In genomic region chr22:45531441-45531840, GRCh38 we compare ENCODE assay signal across 23 cellular contexts. TPM values are rescaled to one million over a fixed set of nuclear protein-coding genes. Genes with fewer than 3 reads are reported as not detected.
A peak's percentile ranks its signal among the peaks of the same experiment; 100 is the strongest.
DNase-seq lines count a peak whose midpoint lies in the region; ATAC-seq and TF ChIP-seq lines count a peak whose summit lies in the region.
"Had no signal": no experiment of that assay in that cellular context is flagged by ENCODE, and none has a peak within 500 bp of the region (broad histone marks: within the 10 kb centered on the region; RNA-seq: fewer than 3 reads in every experiment).

No MANE protein-coding gene starts in this region.

- H3K36me3 Mint-ChIP-seq in activated CD4-positive, alpha-beta memory T cell treated with anti-CD3 and anti-CD28 coated beads for 36 hours = no peaks in the 10 kb centered on the region
- H3K36me3 Mint-ChIP-seq: CD4-positive, alpha-beta memory T cell had no signal

- 73 to 82% (median 79%) methylated on average over 5 of the region's 5 CpGs for WGBS in ovary, 3 donors

- no peak overlapping the region for H3K4me3 ChIP-seq in AG04450 (ENCODE audit: low read depth, low read length)
- no peak overlapping the region for H3K4me3 ChIP-seq in epithelial cell of esophagus (ENCODE audit: low read length)
- no peak overlapping the region for H3K4me3 ChIP-seq in parathyroid adenoma (ENCODE audit: low read depth, low read length)
- H3K4me3 ChIP-seq in SJCRH30 = no peak overlapping the region
- H3K4me3 ChIP-seq in ovary = no peak overlapping the region
- H3K4me3 ChIP-seq: K562, lung had no signal

- H3K4me3 Mint-ChIP-seq in activated CD4-positive, alpha-beta memory T cell treated with anti-CD3 and anti-CD28 coated beads for 36 hours = no peak overlapping the region
- H3K4me3 Mint-ChIP-seq: activated naive CD4-positive, alpha-beta T cell treated with anti-CD3 and anti-CD28 coated beads for 36 hours; CD4-positive, alpha-beta memory T cell; T-helper 1 cell treated with Interleukin-12 subunit alpha and Interleukin-12 subunit beta and Interleukin-4 antibody, amounts not matched to agents 30 μg/mL and 1 μg/mL, for 36 hours had no signal

- H3K4me1 ChIP-seq in parathyroid adenoma (peaks cover 28% of the 10 kb centered on the region), SJCRH30 (peaks cover 45% of the 10 kb centered on the region), ovary (ENCODE audit: insufficient read depth) (peaks cover 9% of the 10 kb centered on the region)

- no peak for TF ChIP-seq EP300 in ovary (IDR thresholded peaks at IDR 0.05)

- no peak for TF ChIP-seq POLR2A in ovary (IDR thresholded peaks at IDR 0.05)

- H3K36me3 ChIP-seq in parathyroid adenoma (ENCODE audit: control insufficient read depth, insufficient read depth, low read length) (no peaks in the 10 kb centered on the region), SJCRH30 (no peaks in the 10 kb centered on the region), ovary (no peaks in the 10 kb centered on the region)

- no peaks in the 10 kb centered on the region for H3K27me3 ChIP-seq in AG04450 (ENCODE audit: control insufficient read depth, insufficient read depth, low read length)
- H3K27me3 ChIP-seq in parathyroid adenoma (ENCODE audit: control insufficient read depth, insufficient read depth, low read length) = no peaks in the 10 kb centered on the region
- H3K27me3 ChIP-seq in SJCRH30 = no peaks in the 10 kb centered on the region; the same call in 1 of the 2 replicates
- no peaks in the 10 kb centered on the region for H3K27me3 ChIP-seq in ovary

- H3K4me2 ChIP-seq in parathyroid adenoma (ENCODE audit: low read length) = no peak overlapping the region

- H3K79me2 ChIP-seq in parathyroid adenoma = peaks cover 3% of the 10 kb centered on the region

- CTCF ChIA-PET in AG04450 (lab: Charles Lee) = interaction anchor here (0.8 kb wide), 1 partner anchor 19 kb away, joined by 3 read pairs; no protein-coding TSS in a partner anchor
- CTCF ChIA-PET in activated CD4-positive, alpha-beta memory T cell treated with anti-CD3 and anti-CD28 coated beads for 36 hours (lab: Charles Lee) = no interaction called here

- POLR2A ChIA-PET in AG04450 (lab: Yijun Ruan, JAX) = interaction anchor here (1.6 kb wide), 1 partner anchor 21 kb away, joined by 4 read pairs; no protein-coding TSS in a partner anchor
- POLR2A ChIA-PET in activated CD4-positive, alpha-beta memory T cell treated with anti-CD3 and anti-CD28 coated beads for 36 hours (lab: Charles Lee) = no interaction called here

- H3K27me3 Mint-ChIP-seq in activated CD4-positive, alpha-beta memory T cell treated with anti-CD3 and anti-CD28 coated beads for 36 hours = no peaks in the 10 kb centered on the region
- H3K27me3 Mint-ChIP-seq: type B pancreatic cell had no signal

- intact Hi-C loops in activated CD4-positive, alpha-beta memory T cell treated with anti-CD3 and anti-CD28 coated beads for 36 hours (cut with micrococcal nuclease) = no loop called here
- intact Hi-C loops in ovary (cut with DNase I) = no loop called here

- H3K9me3 ChIP-seq in AG04450 (ENCODE audit: control insufficient read depth, insufficient read depth, low read length) (peaks cover 6% of the 10 kb centered on the region; the same call in 1 of the 2 replicates), parathyroid adenoma (ENCODE audit: control insufficient read depth, low read length) (no peaks in the 10 kb centered on the region), SJCRH30 (replicated peaks) (no peaks in the 10 kb centered on the region), ovary (no peaks in the 10 kb centered on the region)

- DNase-seq in AG04450 (ENCODE audit: low read depth, low spot score) (no peak), M059J (ENCODE audit: low read depth) (peak; percentile 12), epithelial cell of esophagus (ENCODE audit: low read depth) (peak; percentile 45), SJCRH30 (no peak), ovary (no peak)
- DNase-seq in activated CD4-positive, alpha-beta memory T cell treated with anti-CD3 and anti-CD28 coated beads for 36 hours = no peak
- DNase-seq: activated CD4-positive, alpha-beta T cell treated with anti-CD3 and anti-CD28 coated beads, Interleukin-2, amount 50 U/mL, for 48 hours; activated naive CD4-positive, alpha-beta T cell treated with anti-CD3 and anti-CD28 coated beads for 36 hours; CD4-positive, alpha-beta memory T cell; EL; hippocampal formation; islet precursor cell; NCI-H2081; SIG-M5; stimulated activated naive CD8-positive, alpha-beta T cell treated with anti-CD3 and anti-CD28 coated beads, Interleukin-15, Interleukin-2, amounts not matched to agents 100 U/mL and 50 U/mL, for 24 hours had no signal

- no peak overlapping the region for H3K27ac Mint-ChIP-seq in activated CD4-positive, alpha-beta memory T cell treated with anti-CD3 and anti-CD28 coated beads for 36 hours
- H3K27ac Mint-ChIP-seq: activated naive CD4-positive, alpha-beta T cell treated with anti-CD3 and anti-CD28 coated beads for 36 hours; T-helper 1 cell treated with Interleukin-12 subunit alpha and Interleukin-12 subunit beta and Interleukin-4 antibody, amounts not matched to agents 30 μg/mL and 1 μg/mL, for 36 hours had no signal

- TF ChIP-seq CTCF in AG04450 (IDR thresholded peaks at IDR 0.05; ENCODE audit: low read depth, low read length) (no peak), epithelial cell of esophagus (IDR thresholded peaks at IDR 0.05; ENCODE audit: insufficient read depth, low read depth, low read length, missing control alignments) (no peak), parathyroid adenoma (IDR thresholded peaks at IDR 0.05) (no peak), ovary (IDR thresholded peaks at IDR 0.05) (no peak)

- no peaks in the 10 kb centered on the region for H3K4me1 Mint-ChIP-seq in activated CD4-positive, alpha-beta memory T cell treated with anti-CD3 and anti-CD28 coated beads for 36 hours (ENCODE audit: low read depth)
- H3K4me1 Mint-ChIP-seq: CD4-positive, alpha-beta memory T cell had no signal

- H3K27ac ChIP-seq in AG04450 (ENCODE audit: low read depth, low read length) = peak overlapping the region; percentile 21
- H3K27ac ChIP-seq in parathyroid adenoma = peak overlapping the region; percentile 63
- no peak overlapping the region for H3K27ac ChIP-seq in SJCRH30
- H3K27ac ChIP-seq in ovary = peak overlapping the region in 1 of 2 donors; percentile 19
- H3K27ac ChIP-seq: VCaP had no signal

- H2AFZ ChIP-seq in parathyroid adenoma = no peak overlapping the region

- no peak for ATAC-seq in GM21390 (IDR thresholded peaks at IDR 0.05; ENCODE audit: unreplicated experiment)
- ATAC-seq: K562; stimulated activated naive CD8-positive, alpha-beta T cell treated with anti-CD3 and anti-CD28 coated beads, Interleukin-15, Interleukin-2, amounts not matched to agents 100 U/mL and 50 U/mL, for 24 hours had no signal

- no peak overlapping the region for H3K9ac ChIP-seq in parathyroid adenoma

- H3K9me3 Mint-ChIP-seq in activated CD4-positive, alpha-beta memory T cell treated with anti-CD3 and anti-CD28 coated beads for 36 hours = no peaks in the 10 kb centered on the region
- H3K9me3 Mint-ChIP-seq: activated naive CD4-positive, alpha-beta T cell treated with anti-CD3 and anti-CD28 coated beads for 36 hours; CD4-positive, alpha-beta memory T cell; T-helper 1 cell treated with Interleukin-12 subunit alpha and Interleukin-12 subunit beta and Interleukin-4 antibody, amounts not matched to agents 30 μg/mL and 1 μg/mL, for 36 hours; type B pancreatic cell had no signal

RNA-seq across cellular contexts. Expression of gene FBLN1, which starts 28.8 kb away (rescaled TPM):
- 241 and 314 TPM in 2 replicates for polyA plus RNA-seq in AG04450 (2011; rRNA removed)
- 112 and 137 TPM in 2 replicates for polyA minus RNA-seq in AG04450 (2011; rRNA and poly(A)+ RNA removed)
- 23.9 and 34.9 TPM in 2 replicates for total RNA-seq in M059J (2014; rRNA removed; shearing (Covaris generic))
- 19.6 and 21.0 TPM in 2 replicates for total RNA-seq in SJCRH30 (2014; rRNA removed; shearing (Covaris generic))
- not detected for total RNA-seq in activated CD4-positive, alpha-beta memory T cell treated with anti-CD3 and anti-CD28 coated beads for 36 hours
- 100 to 1,000 TPM in 5 of 7 donors, 10 to 100 TPM in 2; 62.7 to 394 (median 189) TPM for total RNA-seq in ovary
- polyA plus RNA-seq in ovary = 100 to 1,000 TPM in 1 of 2 donors, 10 to 100 TPM in 1; 81.7 to 196 TPM
- total RNA-seq: activated naive CD4-positive, alpha-beta T cell treated with anti-CD3 and anti-CD28 coated beads for 36 hours; CD4-positive, alpha-beta memory T cell; OCI-LY7 had no signal
- polyA plus RNA-seq: CD4-positive, alpha-beta memory T cell; K562 had no signal

Comparison
In these comparisons a context has a peak if more than half of its experiments do, and no peak if none do; other contexts are left out.
1. DNase-seq: peak in M059J (single experiment) and epithelial cell of esophagus (single experiment); none in AG04450 (single experiment), SJCRH30 (0 of 2), activated CD4-positive, alpha-beta memory T cell treated with anti-CD3 and anti-CD28 coated beads for 36 hours (single experiment) and ovary (0 of 5).
2. RNA of gene FBLN1, which starts 28.8 kb away (total RNA-seq): 62.7 to 394 TPM in ovary, 23.9 to 34.9 TPM in M059J and 19.6 to 21.0 TPM in SJCRH30; not detected in activated CD4-positive, alpha-beta memory T cell treated with anti-CD3 and anti-CD28 coated beads for 36 hours; every median in the first group is over 10 times any median in the second.